Comparison of ENCODE assay signal across 20 cellular contexts in the genomic region with DNA sequence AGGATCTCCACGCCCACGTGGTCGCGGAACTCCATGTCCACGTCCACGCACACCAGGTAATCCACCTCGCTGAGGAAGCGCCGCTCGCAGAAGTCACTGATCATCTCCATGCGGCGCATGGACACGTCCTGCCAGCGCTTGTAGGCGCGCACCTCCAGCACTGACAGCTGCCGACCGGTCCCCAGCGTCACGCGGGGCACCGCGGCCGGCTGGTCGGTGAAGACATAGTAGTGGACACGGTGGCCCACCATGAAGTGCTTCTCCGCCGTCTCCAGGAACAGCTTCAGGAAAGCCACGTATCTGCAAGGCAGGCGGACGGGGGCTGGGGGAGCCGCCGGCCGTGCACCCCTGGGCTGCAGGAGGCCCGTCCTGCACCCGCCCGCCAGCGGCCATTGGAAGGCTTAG. TPM values are rescaled to one million over a fixed set of nuclear protein-coding genes. Genes with fewer than 3 reads are reported as not detected.
DNase-seq lines count a peak whose midpoint lies in the region; ATAC-seq and TF ChIP-seq lines count a peak whose summit lies in the region.
"Had no signal": no experiment of that assay in that cellular context is flagged by ENCODE, and none has a peak within 500 bp of the region (broad histone marks: within the 10 kb centered on the region; RNA-seq: fewer than 3 reads in every experiment).

No MANE protein-coding gene starts in this region.

- H3K9me3 ChIP-seq in heart right ventricle (peaks cover 0 to 11% (median 0%) of the 10 kb centered on the region in 11 donors), heart left ventricle (peaks cover 0 to 9% (median 0%) of the 10 kb centered on the region in 12 donors), sigmoid colon (peaks cover 0 to 2% (median 0%) of the 10 kb centered on the region in 4 donors)

- no peak overlapping the region for H3K27ac Mint-ChIP-seq in chondrocyte (ENCODE audit: unreplicated experiment)
- H3K27ac Mint-ChIP-seq: CD14-positive monocyte; CD4-positive, alpha-beta memory T cell had no signal

- no peak for TF ChIP-seq POLR2A in heart left ventricle (IDR thresholded peaks at IDR 0.05)
- TF ChIP-seq POLR2A in sigmoid colon (IDR thresholded peaks at IDR 0.05) = no peak

- H3K4me3 ChIP-seq in heart right ventricle (no peak overlapping the region), heart left ventricle (no peak overlapping the region), sigmoid colon (no peak overlapping the region)
- H3K4me3 ChIP-seq: BLaER1, GM23248, HAP-1 had no signal

- TF ChIP-seq EP300 in sigmoid colon (IDR thresholded peaks at IDR 0.05) = no peak

- intact Hi-C loops in heart right ventricle (cut with DNase I) = no loop called here
- intact Hi-C loops in heart left ventricle (cut with DNase I) = loop anchor here in 1 of 10 donors (5.0 kb wide), 1 partner anchor 69 kb away; no protein-coding TSS in a partner anchor
- intact Hi-C loops in sigmoid colon (cut with DNase I) = no loop called here

- no peak overlapping the region for H3K4me3 Mint-ChIP-seq in chondrocyte (ENCODE audit: unreplicated experiment)
- H3K4me3 Mint-ChIP-seq: CD14-positive monocyte; CD4-positive, alpha-beta memory T cell had no signal

- no peaks in the 10 kb centered on the region for H3K27me3 ChIP-seq in heart right ventricle
- H3K27me3 ChIP-seq in heart left ventricle = no peaks in the 10 kb centered on the region
- no peaks in the 10 kb centered on the region for H3K27me3 ChIP-seq in sigmoid colon
- H3K27me3 ChIP-seq: BLaER1 had no signal

- H3K27ac ChIP-seq in heart right ventricle (peak overlapping the region in 6 of 10 donors; percentile 49 to 88 (median 73)), heart left ventricle (peak overlapping the region in 5 of 12 donors; percentile 63 to 81 (median 68)), sigmoid colon (peak overlapping the region in 1 of 4 donors; percentile 48)
- H3K27ac ChIP-seq: BLaER1, GM23248 had no signal

- H3K36me3 ChIP-seq in heart right ventricle (peaks cover 0 to 19% (median 0%) of the 10 kb centered on the region in 9 donors), heart left ventricle (no peaks in the 10 kb centered on the region), sigmoid colon (no peaks in the 10 kb centered on the region)
- H3K36me3 ChIP-seq: BLaER1, HAP-1 had no signal

- 95 to 97% methylated on average over 38 of the region's 38 CpGs for WGBS in heart right ventricle, 2 donors
- 93 to 97% (median 95%) methylated on average over 29 to 38 of the region's 38 CpGs for WGBS in heart left ventricle, 4 donors
- WGBS in sigmoid colon, 2 donors = 96 to 97% methylated on average over 38 of the region's 38 CpGs

- peaks cover 22% of the 10 kb centered on the region for H3K27me3 Mint-ChIP-seq in chondrocyte (ENCODE audit: low read depth)

- no peak for ATAC-seq in heart right ventricle
- no peak for ATAC-seq in heart left ventricle
- ATAC-seq: HepG2 had no signal

- no peaks in the 10 kb centered on the region for H3K4me1 Mint-ChIP-seq in chondrocyte (ENCODE audit: low read depth)

- peaks cover 2% of the 10 kb centered on the region for H3K9me3 Mint-ChIP-seq in chondrocyte (ENCODE audit: low read depth)

- H3K4me1 ChIP-seq in heart right ventricle (peaks cover 5 to 54% (median 31%) of the 10 kb centered on the region in 9 donors), heart left ventricle (peaks cover 0 to 48% (median 25%) of the 10 kb centered on the region in 12 donors), sigmoid colon (no peaks in the 10 kb centered on the region)
- H3K4me1 ChIP-seq: HAP-1 had no signal

- DNase-seq in heart right ventricle (no peak), heart left ventricle (no peak), islet precursor cell (peak; percentile 47), sigmoid colon (peak; percentile 50), chondrocyte (ENCODE audit: low spot score) (no peak), T-helper 1 cell (no peak), DMS153 treated with DMSO at 0.1 percent for 48 hours (lab: John Stamatoyannopoulos, UW; ENCODE audit: unreplicated experiment) (no peak)
- DNase-seq: 8988T; CD4-positive, alpha-beta memory T cell; DMS153; DMS79 treated with DMSO at 0.1 percent for 48 hours; GF-D8; GM23248 had no signal

- TF ChIP-seq CTCF in heart right ventricle (IDR thresholded peaks at IDR 0.05) (no peak), heart left ventricle (IDR thresholded peaks at IDR 0.05) (no peak), sigmoid colon (IDR thresholded peaks at IDR 0.05) (no peak), chondrocyte (IDR thresholded peaks at IDR 0.05) (no peak)

- H3K36me3 Mint-ChIP-seq in chondrocyte (ENCODE audit: low read depth) = peaks cover 1% of the 10 kb centered on the region
- H3K36me3 Mint-ChIP-seq: CD14-positive monocyte; CD4-positive, alpha-beta memory T cell had no signal

RNA-seq across cellular contexts. Expression of a gene that starts 18.9 kb away (rescaled TPM):
- total RNA-seq in heart right ventricle = 1 to 10 TPM in 7 of 10 donors, under 1 TPM in 3; 0.25 to 2.7 (median 1.6) TPM
- polyA plus RNA-seq in heart right ventricle = 1 to 10 TPM in 1 of 2 donors, under 1 TPM in 1; 0.55 to 2.9 TPM
- total RNA-seq in heart left ventricle = 1 to 10 TPM in 8 of 9 donors, under 1 TPM in 1; 0.91 to 3.5 (median 2.1) TPM
- polyA plus RNA-seq in heart left ventricle = 1 to 10 TPM in 1 of 2 donors, under 1 TPM in 1; 0.43 to 1.9 TPM
- total RNA-seq in sigmoid colon = 1 to 10 TPM in 2 of 4 donors, under 1 TPM in 2; 0.36 to 1.5 (median 1.0) TPM
- 10 to 100 TPM; 15.0 to 27.3 (median 24.5) TPM for polyA plus RNA-seq in sigmoid colon
- total RNA-seq in chondrocyte = 0.17 TPM in 1 of 3 replicates, not detected in the others
- total RNA-seq: A673, GM23248, H4, HepG2 had no signal
- polyA plus RNA-seq: AG04450, GM23248, HepG2 had no signal

RNA-seq across cellular contexts. Expression of a gene that starts 47.0 kb away (rescaled TPM):
- total RNA-seq in heart right ventricle = under 1 TPM in 1 of 10 donors, not detected in 9; 0.75 TPM
- polyA plus RNA-seq in heart right ventricle = not detected
- total RNA-seq in heart left ventricle = not detected
- under 1 TPM in 1 of 2 donors, not detected in 1; 0.38 TPM for polyA plus RNA-seq in heart left ventricle
- total RNA-seq in sigmoid colon = not detected
- not detected for polyA plus RNA-seq in sigmoid colon
- not detected in 3 replicates for total RNA-seq in chondrocyte
- total RNA-seq: A673; CD4-positive, alpha-beta memory T cell; GM23248; H4; HepG2 had no signal
- polyA plus RNA-seq: AG04450; CD14-positive monocyte; CD4-positive, alpha-beta memory T cell; GM23248; HepG2 had no signal

Comparison
In these comparisons a context has a peak if more than half of its experiments do, and no peak if none do; other contexts are left out.
1. DNase-seq: peak in islet precursor cell (single experiment) and sigmoid colon (single experiment); none in heart right ventricle (0 of 2), heart left ventricle (0 of 5), chondrocyte (single experiment), T-helper 1 cell (0 of 5) and DMS153 treated with DMSO at 0.1 percent for 48 hours (single experiment).